Comparison of ENCODE assay signal across 8 cellular contexts in the genomic region with DNA sequence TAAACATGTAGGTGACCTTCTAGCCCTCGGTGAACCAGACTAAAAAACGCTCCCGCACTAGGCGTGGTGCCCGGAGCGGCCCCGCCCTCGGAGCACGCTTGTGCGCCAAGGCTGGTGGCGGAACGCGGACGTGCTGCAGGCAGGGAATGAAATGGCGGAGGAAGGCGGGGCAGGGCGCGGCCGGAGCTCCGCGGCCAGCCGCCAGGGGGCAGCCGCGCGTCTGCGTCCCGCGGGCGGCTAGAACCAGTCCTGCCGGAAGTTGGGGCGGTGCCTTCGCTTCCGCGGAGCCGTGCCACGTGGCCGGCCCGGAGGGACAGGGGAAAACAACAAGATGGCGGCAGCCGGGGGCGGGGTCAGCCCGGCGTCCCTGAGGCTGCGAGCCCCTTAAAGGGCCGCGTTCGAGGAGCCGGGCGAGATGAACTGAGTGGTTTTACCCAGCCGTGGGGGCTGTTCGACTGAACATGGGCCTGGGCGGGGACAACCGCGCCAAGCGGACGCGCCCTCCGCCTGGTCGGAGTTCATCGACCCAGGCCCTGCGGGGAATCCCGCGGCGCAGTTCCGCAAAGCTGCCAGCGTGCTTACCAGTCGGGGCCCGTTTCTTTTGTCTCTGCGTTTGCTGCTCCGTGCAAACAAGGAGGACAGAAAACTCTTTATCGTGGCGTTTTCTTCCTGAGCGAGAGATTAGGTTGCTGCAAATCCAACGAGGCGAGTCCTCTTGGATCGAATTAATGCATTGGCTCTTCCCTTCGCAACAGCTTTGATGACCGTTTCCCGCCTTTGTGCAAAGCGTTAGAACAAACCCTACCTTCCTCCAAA.
DNase-seq lines count a peak whose midpoint lies in the region; ATAC-seq and TF ChIP-seq lines count a peak whose summit lies in the region.

No MANE protein-coding gene starts in this region.

- peak; percentile 84 to 85 for TF ChIP-seq POLR2A in uterus (IDR thresholded peaks at IDR 0.05)

- H3K27me3 ChIP-seq in right atrium auricular region (no peaks in the 10 kb centered on the region), uterus (no peaks in the 10 kb centered on the region)

- peak overlapping the region; percentile 94 to 95 for H3K27ac ChIP-seq in right atrium auricular region
- H3K27ac ChIP-seq in uterus, result peak overlapping the region; percentile 88 to 99

- intact Hi-C loops in uterus (cut with DNase I; ENCODE audit: low total_unique reads), result loop anchor here (5.0 kb wide), 2 partner anchors 93 to 108 kb away; a partner anchor contains a TSS

- DNase-seq in NCI-H146 treated with DMSO at 0.1 percent for 48 hours (lab: John Stamatoyannopoulos, UW; ENCODE audit: unreplicated experiment), result peak; percentile 81
- DNase-seq in T-helper 1 cell, result peak; percentile 96 to 99 (median 97)
- DNase-seq in amygdala (lab: John Stamatoyannopoulos, UW), result peak; percentile 79 to 99 (median 95)
- DNase-seq in right atrium auricular region (ENCODE audit: low spot score), result peak; percentile 99
- DNase-seq in pulmonary artery endothelial cell (ENCODE audit: low read depth, low spot score), result peak; percentile 81
- DNase-seq in uterus, result peak; percentile 97 to 99

- H3K36me3 ChIP-seq in right atrium auricular region, result no peaks in the 10 kb centered on the region
- no peaks in the 10 kb centered on the region for H3K36me3 ChIP-seq in uterus

- H3K4me1 ChIP-seq in right atrium auricular region (peaks cover 0 to 14% of the 10 kb centered on the region in 2 donors), uterus (no peaks in the 10 kb centered on the region)

- TF ChIP-seq CTCF in right atrium auricular region (IDR thresholded peaks at IDR 0.05) (peak; percentile 90 to 96), uterus (IDR thresholded peaks at IDR 0.05) (peak; percentile 86 to 100 (median 98))

- peak; percentile 87 for ATAC-seq in GM18498 (IDR thresholded peaks at IDR 0.05; ENCODE audit: unreplicated experiment)
- ATAC-seq in HG02885 (IDR thresholded peaks at IDR 0.05; ENCODE audit: poor library complexity, unreplicated experiment), result peak; percentile 82

- peak overlapping the region; percentile 46 to 57 for H3K4me3 ChIP-seq in right atrium auricular region
- H3K4me3 ChIP-seq in uterus, result peak overlapping the region; percentile 42 to 65

- H3K9me3 ChIP-seq in right atrium auricular region, result no peaks in the 10 kb centered on the region
- H3K9me3 ChIP-seq in uterus, result no peaks in the 10 kb centered on the region

Comparison
In these comparisons a context has a peak if more than half of its experiments do, and no peak if none do; other contexts are left out.
1. Peak in every context shown above with its lines: DNase-seq, ATAC-seq, H3K4me3 ChIP-seq and H3K27ac ChIP-seq.